Comparison of ENCODE assay signal across 21 cellular contexts in genomic region chr2:46066591-46066990, GRCh38.
DNase-seq lines count a peak whose midpoint lies in the region; ATAC-seq, FAIRE-seq and TF ChIP-seq lines count a peak whose summit lies in the region.
"Had no signal": no experiment of that assay in that cellular context is flagged by ENCODE, and none has a peak within 500 bp of the region (broad histone marks: within the 10 kb centered on the region; RNA-seq: fewer than 3 reads in every experiment).

No MANE protein-coding gene starts in this region.

- H3K4me3 ChIP-seq in heart left ventricle (no peak overlapping the region), choroid plexus epithelial cell (ENCODE audit: low read depth, low read length) (no peak overlapping the region)
- H3K4me3 ChIP-seq: MG63, prostate gland, skin epidermis had no signal

- H3K4me3 Mint-ChIP-seq in stimulated activated effector memory CD8-positive, alpha-beta T cell treated with anti-CD3 and anti-CD28 coated beads, Interleukin-12 subunit alpha, Interleukin-12 subunit beta, amount 100 ng/mL, for 72 hours = no peak overlapping the region
- H3K4me3 Mint-ChIP-seq: activated CD4-positive, alpha-beta T cell treated with anti-CD3 and anti-CD28 coated beads for 36 hours; IgD-negative memory B cell had no signal

- H3K27me3 ChIP-seq in heart left ventricle = no peaks in the 10 kb centered on the region
- H3K27me3 ChIP-seq: MG63 had no signal

- no peaks in the 10 kb centered on the region for H3K9me3 ChIP-seq in heart left ventricle
- H3K9me3 ChIP-seq: MG63, prostate gland had no signal

- H3K9me3 Mint-ChIP-seq in stimulated activated effector memory CD8-positive, alpha-beta T cell treated with anti-CD3 and anti-CD28 coated beads, Interleukin-12 subunit alpha, Interleukin-12 subunit beta, amount 100 ng/mL, for 72 hours = no peaks in the 10 kb centered on the region
- H3K9me3 Mint-ChIP-seq: IgD-negative memory B cell had no signal

- H3K27ac Mint-ChIP-seq in stimulated activated effector memory CD8-positive, alpha-beta T cell treated with anti-CD3 and anti-CD28 coated beads, Interleukin-12 subunit alpha, Interleukin-12 subunit beta, amount 100 ng/mL, for 72 hours = no peak overlapping the region
- H3K27ac Mint-ChIP-seq: activated CD4-positive, alpha-beta T cell treated with anti-CD3 and anti-CD28 coated beads for 36 hours; IgD-negative memory B cell had no signal

- H3K4me1 Mint-ChIP-seq in stimulated activated effector memory CD8-positive, alpha-beta T cell treated with anti-CD3 and anti-CD28 coated beads, Interleukin-12 subunit alpha, Interleukin-12 subunit beta, amount 100 ng/mL, for 72 hours = peaks cover 37% of the 10 kb centered on the region

- no peak for TF ChIP-seq POLR2A in heart left ventricle (IDR thresholded peaks at IDR 0.05)

- H3K36me3 Mint-ChIP-seq in stimulated activated effector memory CD8-positive, alpha-beta T cell treated with anti-CD3 and anti-CD28 coated beads, Interleukin-12 subunit alpha, Interleukin-12 subunit beta, amount 100 ng/mL, for 72 hours = no peaks in the 10 kb centered on the region
- H3K36me3 Mint-ChIP-seq: IgD-negative memory B cell had no signal

- TF ChIP-seq CTCF in heart left ventricle (IDR thresholded peaks at IDR 0.05) (no peak), choroid plexus epithelial cell (conservative IDR thresholded peaks at IDR 0.05; ENCODE audit: low read depth, low read length) (no peak)

- no peak for DNase-seq in heart left ventricle
- DNase-seq in Right ventricle myocardium inferior (ENCODE audit: missing footprints) = no peak
- DNase-seq in RCC 7860 (ENCODE audit: low spot score) = peak; percentile 21
- DNase-seq in choroid plexus epithelial cell (ENCODE audit: low read depth) = peak; percentile 83
- no peak for DNase-seq in stimulated activated effector memory CD8-positive, alpha-beta T cell treated with anti-CD3 and anti-CD28 coated beads, Interleukin-12 subunit alpha, Interleukin-12 subunit beta, amount 100 ng/mL, for 72 hours (ENCODE audit: low spot score in 2 of 2)
- DNase-seq in stimulated activated CD4-positive, alpha-beta T cell treated with anti-CD3 and anti-CD28 coated beads, Interleukin-4, amount 100 ng/mL, for 24 hours = no peak
- DNase-seq in central memory CD4-positive, alpha-beta T cell = no peak
- DNase-seq in AML-193 (lab: John Stamatoyannopoulos, UW) = no peak
- DNase-seq: activated CD4-positive, alpha-beta T cell treated with anti-CD3 and anti-CD28 coated beads for 36 hours; activated CD8-positive, alpha-beta memory T cell treated with anti-CD3 and anti-CD28 coated beads, Interleukin-2, amount 50 U/mL, for 48 hours; amniotic stem cell; cerebellar nuclear complex; effector CD8-positive, alpha-beta T cell; MG63; NCI-H1417 treated with DMSO at 0.1 percent for 48 hours; NCI-H524 treated with DMSO at 0.1 percent for 48 hours had no signal

- no peaks in the 10 kb centered on the region for H3K36me3 ChIP-seq in heart left ventricle
- H3K36me3 ChIP-seq: MG63, prostate gland had no signal

- peaks cover 0 to 51% (median 17%) of the 10 kb centered on the region in 12 donors for H3K4me1 ChIP-seq in heart left ventricle

- ATAC-seq in heart left ventricle (no peak), Right ventricle myocardium inferior (no peak)
- peak; percentile 40 for ATAC-seq in stimulated activated effector memory CD8-positive, alpha-beta T cell treated with anti-CD3 and anti-CD28 coated beads, Interleukin-12 subunit alpha, Interleukin-12 subunit beta, amount 100 ng/mL, for 72 hours
- ATAC-seq: activated CD4-positive, alpha-beta T cell treated with anti-CD3 and anti-CD28 coated beads for 36 hours had no signal

- intact Hi-C loops in heart left ventricle (cut with DNase I) = loop anchor here in 7 of 10 donors (5.0 to 10.0 kb wide), 7 partner anchors 48 to 301 kb away; partner anchors contain the start of gene EPAS1 (in 4 of the 7)
- intact Hi-C loops in Right ventricle myocardium inferior (cut with DNase I) = no loop called here

- no peak for FAIRE-seq in RCC 7860 (lab: Jason Lieb, UNC)
- FAIRE-seq: D721Med had no signal

- 80 to 90% (median 87%) methylated on average over 4 of the region's 4 CpGs for WGBS in heart left ventricle, 4 donors

- peak overlapping the region in 7 of 12 donors; percentile 12 to 69 (median 40) for H3K27ac ChIP-seq in heart left ventricle
- H3K27ac ChIP-seq: C4-2B had no signal

Comparison
In these comparisons a context has a peak if more than half of its experiments do, and no peak if none do; other contexts are left out.
1. DNase-seq: peak in RCC 7860 (single experiment) and choroid plexus epithelial cell (single experiment); none in heart left ventricle (0 of 5), Right ventricle myocardium inferior (single experiment), stimulated activated effector memory CD8-positive, alpha-beta T cell treated with anti-CD3 and anti-CD28 coated beads, Interleukin-12 subunit alpha, Interleukin-12 subunit beta, amount 100 ng/mL, for 72 hours (0 of 2), stimulated activated CD4-positive, alpha-beta T cell treated with anti-CD3 and anti-CD28 coated beads, Interleukin-4, amount 100 ng/mL, for 24 hours (single experiment), central memory CD4-positive, alpha-beta T cell (single experiment) and AML-193 (0 of 2).